In genomic region chr16:53131363-53132071, GRCh38 we compare ENCODE assay signal across 8 cellular contexts.
DNase-seq lines count a peak whose midpoint lies in the region; ATAC-seq and TF ChIP-seq lines count a peak whose summit lies in the region.

No MANE protein-coding gene starts in this region.

- H3K36me3 Mint-ChIP-seq in neural progenitor cell, result peaks cover 1% of the 10 kb centered on the region

- TF ChIP-seq POLR2A in stomach (IDR thresholded peaks at IDR 0.05), result no peak

- DNase-seq in HEK293T (ENCODE audit: extremely low spot score) (peak; percentile 58), RKO (ENCODE audit: low spot score) (peak; percentile 61), activated gamma-delta T cell treated with Interleukin-2 at 50 U/mL for 16 hours (peak; percentile 39), foreskin keratinocyte (peak in 1 of 2 donors; percentile 45), neural progenitor cell (ENCODE audit: low spot score) (no peak), stomach (peak; percentile 72)

- no peaks in the 10 kb centered on the region for H3K27me3 Mint-ChIP-seq in neural progenitor cell (ENCODE audit: insufficient read depth, low read depth)

- peak; percentile 51 for ATAC-seq in foreskin keratinocyte
- no peak for ATAC-seq in HG03520 (IDR thresholded peaks at IDR 0.05; ENCODE audit: unreplicated experiment)

- TF ChIP-seq CTCF in foreskin keratinocyte (conservative IDR thresholded peaks at IDR 0.05) (peak; percentile 1), neural progenitor cell (IDR thresholded peaks at IDR 0.05) (no peak), stomach (IDR thresholded peaks at IDR 0.05) (no peak)

- intact Hi-C loops in stomach (cut with DNase I; ENCODE audit: low total_unique reads), result no loop called here

- H3K9me3 Mint-ChIP-seq in neural progenitor cell, result no peaks in the 10 kb centered on the region

- H3K4me3 Mint-ChIP-seq in neural progenitor cell, result peak overlapping the region; percentile 91

- H2AFZ ChIP-seq in neural progenitor cell (replicated peaks), result peak overlapping the region; percentile 85

- H3K4me3 ChIP-seq in neural progenitor cell (peak overlapping the region; percentile 81), stomach (peak overlapping the region; percentile 72 to 97 (median 90))

- peak overlapping the region; percentile 99 for H3K4me2 ChIP-seq in neural progenitor cell

- peaks cover 5% of the 10 kb centered on the region for H4K20me1 ChIP-seq in neural progenitor cell (ENCODE audit: low read depth)

- CTCF ChIA-PET in HEK293T (lab: Yijun Ruan, JAX), result no interaction called here

- no peaks in the 10 kb centered on the region for H3K36me3 ChIP-seq in ES-I3 (ENCODE audit: insufficient read depth, low read length)
- no peaks in the 10 kb centered on the region for H3K36me3 ChIP-seq in neural progenitor cell
- no peaks in the 10 kb centered on the region for H3K36me3 ChIP-seq in stomach

- no peaks in the 10 kb centered on the region for H3K9me3 ChIP-seq in ES-I3 (ENCODE audit: control insufficient read depth, insufficient read depth, low read length)
- no peaks in the 10 kb centered on the region for H3K9me3 ChIP-seq in neural progenitor cell (ENCODE audit: low read depth)
- H3K9me3 ChIP-seq in stomach, result no peaks in the 10 kb centered on the region

- POLR2A ChIA-PET in HEK293T (lab: Yijun Ruan, JAX), result no interaction called here

- no peaks in the 10 kb centered on the region for H3K27me3 ChIP-seq in foreskin keratinocyte
- no peaks in the 10 kb centered on the region for H3K27me3 ChIP-seq in neural progenitor cell
- H3K27me3 ChIP-seq in stomach, result no peaks in the 10 kb centered on the region

- WGBS in stomach, 5 donors, result 0 to 2% (median 1%) methylated on average over 21 to 74 of the region's 77 CpGs

- no peak overlapping the region for H3K27ac Mint-ChIP-seq in neural progenitor cell

- peak overlapping the region; percentile 69 for H3K27ac ChIP-seq in foreskin keratinocyte
- no peak overlapping the region for H3K27ac ChIP-seq in neural progenitor cell
- peak overlapping the region; percentile 95 to 99 (median 97) for H3K27ac ChIP-seq in stomach

- H3F3A ChIP-seq in neural progenitor cell (ENCODE audit: low read depth), result peaks cover 21% of the 10 kb centered on the region

- no peak for TF ChIP-seq EP300 in stomach (IDR thresholded peaks at IDR 0.05)

- peak overlapping the region; percentile 75 for H3K9ac ChIP-seq in ES-I3 (ENCODE audit: low read depth, low read length)
- H3K9ac ChIP-seq in neural progenitor cell, result peak overlapping the region; percentile 45

- no peaks in the 10 kb centered on the region for H3K4me1 ChIP-seq in ES-I3 (ENCODE audit: insufficient read depth, low read length)
- H3K4me1 ChIP-seq in foreskin keratinocyte, result peaks cover 4% of the 10 kb centered on the region
- no peaks in the 10 kb centered on the region for H3K4me1 ChIP-seq in neural progenitor cell
- H3K4me1 ChIP-seq in stomach, result peaks cover 20 to 46% (median 38%) of the 10 kb centered on the region in 4 donors

- peaks cover 11% of the 10 kb centered on the region for H3K4me1 Mint-ChIP-seq in neural progenitor cell

- H3K79me2 ChIP-seq in neural progenitor cell (ENCODE audit: low read depth), result peaks cover 20% of the 10 kb centered on the region

TF ChIP-seq in HEK293T, 16 proteins besides CTCF, POLR2A, EP300 and RAD21:
- no peak for TF ChIP-seq SP1 (IDR thresholded peaks at IDR 0.05)
- 0 out of 2 replicates have a peak, but pooled peaks have one; percentile 34 for TF ChIP-seq L3MBTL2 (conservative IDR thresholded peaks at IDR 0.05)
- no peak for TF ChIP-seq BHLHE40 (IDR thresholded peaks at IDR 0.05; ENCODE audit: borderline replicate concordance)
- TF ChIP-seq LEF1 (IDR thresholded peaks at IDR 0.05; ENCODE audit: borderline replicate concordance), result no peak
- TF ChIP-seq NFRKB (IDR thresholded peaks at IDR 0.05), result no peak
- TF ChIP-seq CTBP1 (IDR thresholded peaks at IDR 0.05; ENCODE audit: borderline replicate concordance), result no peak
- TF ChIP-seq TARDBP (IDR thresholded peaks at IDR 0.05), result no peak
- no peak for TF ChIP-seq FOXA1 (IDR thresholded peaks at IDR 0.05)
